In genomic region chr1:180158149-180159147, GRCh38 we compare ENCODE assay signal across 10 cellular contexts. TPM values are rescaled to one million over a fixed set of nuclear protein-coding genes. Genes with fewer than 3 reads are reported as not detected.
A peak's percentile ranks its signal among the peaks of the same experiment; 100 is the strongest.
DNase-seq lines count a peak whose midpoint lies in the region; ATAC-seq, FAIRE-seq and TF ChIP-seq lines count a peak whose summit lies in the region.
"Had no signal": no experiment of that assay in that cellular context is flagged by ENCODE, and none has a peak within 500 bp of the region (broad histone marks: within the 10 kb centered on the region; RNA-seq: fewer than 3 reads in every experiment).

No MANE protein-coding gene starts in this region.

- no peak for FAIRE-seq in H1 (lab: Jason Lieb, UNC)

- no peak for TF ChIP-seq EP300 in H1 (IDR thresholded peaks at IDR 0.05; ENCODE audit: borderline replicate concordance in 1 of 2, low read depth in 2 of 2, low read length in 2 of 2)

- CTCF ChIA-PET in H1 (lab: Charles Lee; ENCODE audit: partially characterized antibody) = interaction anchor here (0.7 to 8.1 kb wide), 8 partner anchors 9 to 1923 kb away, joined by 3 to 108 read pairs (median 4); no protein-coding TSS in a partner anchor

- peaks cover 10 to 13% of the 10 kb centered on the region in 2 experiments for H4K20me1 ChIP-seq in H1 (replicated peaks in 1 of 2; ENCODE audit: control insufficient read depth in 1 of 2, insufficient read depth in 2 of 2, low read length in 2 of 2)

- H3K14ac ChIP-seq in H1 (ENCODE audit: insufficient read length) = no peak overlapping the region

- no peaks in the 10 kb centered on the region for H3K36me3 Mint-ChIP-seq in nephron progenitor cell (ENCODE audit: low read depth)

- no peak overlapping the region for H3K4me2 ChIP-seq in H1 (ENCODE audit: insufficient read depth in 1 of 2, low read depth in 2 of 2, low read length in 2 of 2)

- H3K4me3 Mint-ChIP-seq in nephron progenitor cell = no peak overlapping the region

- no peak overlapping the region for H2AFZ ChIP-seq in H1 (ENCODE audit: low read length)

- H3K4me1 Mint-ChIP-seq in nephron progenitor cell = peaks cover 41% of the 10 kb centered on the region

- no peak overlapping the region for H3K4ac ChIP-seq in H1 (replicated peaks; ENCODE audit: insufficient read length, low read depth, low read length)

- H3K23ac ChIP-seq in H1 (ENCODE audit: insufficient read length) = no peak overlapping the region

- H3K27ac Mint-ChIP-seq in nephron progenitor cell = peak overlapping the region; percentile 88

- H3K9ac ChIP-seq in H1 (replicated peaks in 1 of 4; ENCODE audit: extremely low read depth in 1 of 4, low read depth in 3 of 4, low read length in 3 of 4) = no peak overlapping the region

- H3K18ac ChIP-seq in H1 (ENCODE audit: extremely low read depth, low read length) = no peak overlapping the region

- no peak for TF ChIP-seq CTCF in 22Rv1 (IDR thresholded peaks at IDR 0.05)
- no peak for TF ChIP-seq CTCF in H1 (IDR thresholded peaks at IDR 0.05; ENCODE audit: control extremely low read depth in 1 of 3, insufficient read depth in 1 of 3, low read depth in 1 of 3, low read length in 3 of 3)
- TF ChIP-seq CTCF in nephron progenitor cell (IDR thresholded peaks at IDR 0.05) = no peak
- TF ChIP-seq CTCF in psoas muscle (IDR thresholded peaks at IDR 0.05) = no peak

- WGBS in H1 (ENCODE audit: extremely low coverage in 1 of 2, insufficient coverage in 1 of 2, insufficient read length in 1 of 2, insufficient replicate concordance in 2 of 2, low coverage in 1 of 2, low lambda C conversion rate in 2 of 2, missing lambda C conversion rate in 1 of 2), 2 experiments = 90% methylated on average over 16 of the region's 16 CpGs; no CpG with 5 or more reads in 1 of the 2 experiments
- 82 to 87% (median 83%) methylated on average over 16 of the region's 16 CpGs for WGBS in psoas muscle, 3 donors

- 0 out of 2 replicates have a peak overlapping the region, but pooled peaks have one; percentile 77 for H2BK15ac ChIP-seq in H1 (ENCODE audit: low read length)

- no peak overlapping the region for H3K56ac ChIP-seq in H1 (replicated peaks; ENCODE audit: insufficient read length, low read depth, low read length)

- H3K4me1 ChIP-seq in H1 (replicated peaks in 1 of 4; ENCODE audit: control insufficient read depth in 3 of 4, insufficient read depth in 4 of 4, low read length in 3 of 4) (peaks cover 1 to 11% (median 6%) of the 10 kb centered on the region in 4 experiments; a peak in 6 of 7 replicates), psoas muscle (peaks cover 29% of the 10 kb centered on the region)

- intact Hi-C loops in psoas muscle (cut with DNase I) = no loop called here

- DNase-seq in GM03348 (ENCODE audit: low spot score) = peak; percentile 1
- DNase-seq in H1 (ENCODE audit: low read depth in 1 of 2, low spot score in 2 of 2) = peak in 1 of 2 experiments; percentile 30
- no peak for DNase-seq in nephron progenitor cell
- no peak for DNase-seq in activated effector memory CD4-positive, alpha-beta T cell treated with Interleukin-2 at 50 U/mL for 16 hours
- DNase-seq in psoas muscle = no peak
- DNase-seq in NCI-H526 (lab: John Stamatoyannopoulos, UW) = no peak
- DNase-seq: activated naive CD4-positive, alpha-beta T cell treated with Interleukin-2 at 50 U/mL for 16 hours; heart left ventricle had no signal

- no peak for TF ChIP-seq POLR2A in H1 (IDR thresholded peaks at IDR 0.05; ENCODE audit: control extremely low read depth in 1 of 2, low read depth in 2 of 2, low read length in 2 of 2)

- H4K5ac ChIP-seq in H1 (ENCODE audit: insufficient read length, low read depth, low read length) = no peak overlapping the region

- H2BK5ac ChIP-seq in H1 (ENCODE audit: low read depth, low read length) = no peak overlapping the region

- TF ChIP-seq RAD21 in H1 (IDR thresholded peaks at IDR 0.05 in 1 of 2, conservative IDR thresholded peaks at IDR 0.05 in 1 of 2; ENCODE audit: low read depth in 2 of 2, low read length in 2 of 2) = no peak

- H3K27me3 Mint-ChIP-seq in nephron progenitor cell (ENCODE audit: low read depth, poor library complexity) = peaks cover 3% of the 10 kb centered on the region

- H3K79me2 ChIP-seq in H1 (ENCODE audit: control insufficient read depth in 1 of 2, insufficient read depth in 2 of 2, low read length in 2 of 2) = peaks cover 5 to 61% of the 10 kb centered on the region in 2 experiments; a peak in 3 of 4 replicates

- H3K36me3 ChIP-seq in H1 (ENCODE audit: control insufficient read depth in 2 of 4, insufficient read depth in 4 of 4, low read length in 3 of 4) = no peaks in the 10 kb centered on the region
- H3K36me3 ChIP-seq in psoas muscle (ENCODE audit: insufficient read depth in 1 of 2, low read depth in 1 of 2) = no peaks in the 10 kb centered on the region
- H3K36me3 ChIP-seq: heart left ventricle had no signal

- no peak overlapping the region for H2BK120ac ChIP-seq in H1 (replicated peaks; ENCODE audit: low read depth, low read length)

- peak overlapping the region; percentile 87 for H3K27ac ChIP-seq in 22Rv1
- H3K27ac ChIP-seq in H1 (ENCODE audit: low read depth, low read length) = no peak overlapping the region
- no peak overlapping the region for H3K27ac ChIP-seq in psoas muscle
- H3K27ac ChIP-seq: heart left ventricle had no signal

- no peak overlapping the region for H2AK5ac ChIP-seq in H1 (ENCODE audit: low read depth, low read length)

- H4K8ac ChIP-seq in H1 (ENCODE audit: extremely low read depth, insufficient read depth, low read length) = no peak overlapping the region

- H3K23me2 ChIP-seq in H1 (ENCODE audit: low read depth, low read length) = peaks cover 8% of the 10 kb centered on the region

- no peak overlapping the region for H4K91ac ChIP-seq in H1 (replicated peaks; ENCODE audit: insufficient read length, low read length)

- H3K9me3 Mint-ChIP-seq in nephron progenitor cell = no peaks in the 10 kb centered on the region

- H2BK20ac ChIP-seq in H1 (ENCODE audit: low read length) = no peak overlapping the region

- POLR2A ChIA-PET in H1 (lab: Charles Lee; ENCODE audit: partially characterized antibody) = interaction anchor here (2.4 kb wide), 1 partner anchor 9 kb away, joined by 8 read pairs; no protein-coding TSS in a partner anchor

- H3K9me3 ChIP-seq in H1 (ENCODE audit: insufficient read depth in 2 of 2, low read depth in 1 of 2, low read length in 1 of 2) (no peaks in the 10 kb centered on the region), psoas muscle (no peaks in the 10 kb centered on the region)
- H3K9me3 ChIP-seq: heart left ventricle had no signal

- no peak overlapping the region for H3K4me3 ChIP-seq in H1 (ENCODE audit: extremely low read depth in 1 of 4, insufficient read depth in 2 of 4, low read depth in 3 of 4, low read length in 4 of 4)
- H3K4me3 ChIP-seq in psoas muscle = no peak overlapping the region
- H3K4me3 ChIP-seq: heart left ventricle had no signal

- peaks cover 16% of the 10 kb centered on the region for H3K79me1 ChIP-seq in H1 (ENCODE audit: low read depth, low read length)

- no peak for ATAC-seq in GM21786 (IDR thresholded peaks at IDR 0.05; ENCODE audit: unreplicated experiment)
- no peak for ATAC-seq in psoas muscle
- ATAC-seq: heart left ventricle had no signal

- H3K27me3 ChIP-seq in H1 (replicated peaks in 1 of 4; ENCODE audit: control insufficient read depth in 3 of 4, extremely low read depth in 1 of 4, insufficient read depth in 3 of 4, low read length in 3 of 4) (peaks cover 0 to 7% (median 3%) of the 10 kb centered on the region in 4 experiments; a peak in 5 of 7 replicates), psoas muscle (ENCODE audit: insufficient read depth in 3 of 3, low read length in 2 of 3) (no peaks in the 10 kb centered on the region)
- H3K27me3 ChIP-seq: heart left ventricle had no signal

- H2BK12ac ChIP-seq in H1 (ENCODE audit: low read depth, low read length) = no peak overlapping the region

TF ChIP-seq in H1, 55 proteins besides CTCF, POLR2A, EP300 and RAD21 (continues in another document):
- TF ChIP-seq SP4 (IDR thresholded peaks at IDR 0.05; ENCODE audit: low read length) (no peak), TEAD4 (IDR thresholded peaks at IDR 0.05; ENCODE audit: low read depth, low read length) (no peak), GABPA (IDR thresholded peaks at IDR 0.05; ENCODE audit: borderline replicate concordance, insufficient read depth, low read length) (no peak), ATF3 (IDR thresholded peaks at IDR 0.05; ENCODE audit: insufficient read depth, low read depth, low read length) (no peak), CBX8 (IDR thresholded peaks at IDR 0.05; ENCODE audit: borderline replicate concordance, low read depth, low read length) (no peak), BCL11A (IDR thresholded peaks at IDR 0.05; ENCODE audit: low read depth in 2 of 2, low read length in 2 of 2) (no peak), HDAC2 (IDR thresholded peaks at IDR 0.05; ENCODE audit: borderline replicate concordance in 1 of 2, low read depth in 2 of 2, low read length in 2 of 2) (no peak), EZH2 (IDR thresholded peaks at IDR 0.05; ENCODE audit: low read depth, low read length, severe bottlenecking) (no peak), ZNF274 (IDR thresholded peaks at IDR 0.05; ENCODE audit: borderline replicate concordance, extremely low read depth, low read length) (no peak)
- TF ChIP-seq, protein P1, sequence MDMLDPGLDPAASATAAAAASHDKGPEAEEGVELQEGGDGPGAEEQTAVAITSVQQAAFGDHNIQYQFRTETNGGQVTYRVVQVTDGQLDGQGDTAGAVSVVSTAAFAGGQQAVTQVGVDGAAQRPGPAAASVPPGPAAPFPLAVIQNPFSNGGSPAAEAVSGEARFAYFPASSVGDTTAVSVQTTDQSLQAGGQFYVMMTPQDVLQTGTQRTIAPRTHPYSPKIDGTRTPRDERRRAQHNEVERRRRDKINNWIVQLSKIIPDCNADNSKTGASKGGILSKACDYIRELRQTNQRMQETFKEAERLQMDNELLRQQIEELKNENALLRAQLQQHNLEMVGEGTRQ (IDR thresholded peaks at IDR 0.05; ENCODE audit: low read length) = no peak

RNA-seq across cellular contexts. Expression of gene QSOX1, which starts 3.8 kb away (rescaled TPM):
- 120 and 123 TPM in 2 replicates for total RNA-seq in H1 (2021; fragmentation: NEBNext Ultra II Directional; extraction: Animal tissue kit (Norgen Biotek cat#: 25700))
- polyA plus RNA-seq in H1 (2011; rRNA removed) = 97.7 and 138 TPM in 2 replicates
- 101 TPM for polyA plus RNA-seq in H1 (2011; cell fraction: cytosol; rRNA removed)
- 141 TPM for polyA plus RNA-seq in H1 (2011; cell fraction: nucleus; rRNA removed)
- 63.7 to 113 TPM (median 105 TPM) in 4 replicates for polyA plus RNA-seq in H1 (2012, experiment 1 of 2)
- polyA plus RNA-seq in H1 (2012, experiment 2 of 2) = 94.8 TPM
- 126 TPM for polyA plus RNA-seq in H1 (2013, experiment 1 of 2)
- polyA plus RNA-seq in H1 (2013, experiment 2 of 2) = 114 TPM
- 49.7 and 53.7 TPM in 2 replicates for polyA minus RNA-seq in H1 (2011; rRNA and poly(A)+ RNA removed)
- 40.4 TPM for polyA minus RNA-seq in H1 (2011; cell fraction: cytosol; rRNA and poly(A)+ RNA removed)
- polyA minus RNA-seq in H1 (2011; cell fraction: nucleus; rRNA and poly(A)+ RNA removed) = 28.9 TPM
- total RNA-seq in psoas muscle = 100 to 1,000 TPM in 1 of 4 donors, 10 to 100 TPM in 3; 30.2 to 159 (median 70.6) TPM
- 10 to 100 TPM; 21.5 to 53.8 (median 32.3) TPM for polyA plus RNA-seq in psoas muscle
